Comparison of ENCODE assay signal across 3 cellular contexts in genomic region chr12:62965700-62966099, GRCh38. TPM values are rescaled to one million over a fixed set of nuclear protein-coding genes. Genes with fewer than 3 reads are reported as not detected.
"Had no signal": no experiment of that assay in that cellular context is flagged by ENCODE, and none has a peak within 500 bp of the region (broad histone marks: within the 10 kb centered on the region; RNA-seq: fewer than 3 reads in every experiment).

No MANE protein-coding gene starts in this region.

RNA-seq across cellular contexts. Expression of gene PPM1H, which starts 30.8 kb away (rescaled TPM):
- total RNA-seq: activated CD4-positive, alpha-beta memory T cell treated with anti-CD3 and anti-CD28 coated beads, Interleukin-2, amount 10 ng/mL, durations not matched to agents 7 days and 5 days; activated CD4-positive, alpha-beta T cell treated with anti-CD3 and anti-CD28 coated beads, Interleukin-2, amount 10 ng/mL, durations not matched to agents 7 days and 5 days; activated T-cell treated with anti-CD3 and anti-CD28 coated beads, Interleukin-2, amount 50 U/mL, for 72 hours had no signal
